In genomic region chr5:607541-608285, GRCh38 we compare ENCODE assay signal across 1 cellular context.
TF ChIP-seq lines count a peak whose summit lies in the region.

No MANE protein-coding gene starts in this region.

TF ChIP-seq in HepG2, 621 proteins besides CTCF, POLR2A, EP300 and RAD21 (continued from another document):
- TF ChIP-seq ZBTB10 (CRISPR knock-in tag; IDR thresholded peaks at IDR 0.05; ENCODE audit: borderline replicate concordance) (no peak), ZNF629 (CRISPR knock-in tag; conservative IDR thresholded peaks at IDR 0.05) (no peak), HES4 (CRISPR knock-in tag; IDR thresholded peaks at IDR 0.05; ENCODE audit: borderline replicate concordance) (0 out of 2 replicates have a peak, but pooled peaks have one; percentile 18), IRF9 (CRISPR knock-in tag; IDR thresholded peaks at IDR 0.05; ENCODE audit: borderline replicate concordance) (no peak), PCBP2 (optimal IDR thresholded peaks at IDR 0.05; ENCODE audit: low read depth, low read length, poor library complexity, severe bottlenecking) (no peak), ZNF776 (CRISPR knock-in tag; IDR thresholded peaks at IDR 0.05) (no peak), TAF15 (IDR thresholded peaks at IDR 0.05; ENCODE audit: low read depth, low read length, poor library complexity, severe bottlenecking) (no peak), ZSCAN22 (CRISPR knock-in tag; IDR thresholded peaks at IDR 0.05) (no peak), SOX13 (IDR thresholded peaks at IDR 0.05) (no peak), SOX13 (CRISPR knock-in tag; conservative IDR thresholded peaks at IDR 0.05 in 1 of 2, IDR thresholded peaks at IDR 0.05 in 1 of 2) (0 out of 4 replicates have a peak, but pooled peaks of 1 of the 2 experiments have one; percentile 13), ELK4 (CRISPR knock-in tag; IDR thresholded peaks at IDR 0.05; ENCODE audit: borderline replicate concordance) (no peak), TEAD2 (CRISPR knock-in tag; IDR thresholded peaks at IDR 0.05) (no peak), AGO1 (IDR thresholded peaks at IDR 0.05; ENCODE audit: low read depth, low read length, poor library complexity, severe bottlenecking) (peak; percentile 27), ZNF772 (CRISPR knock-in tag; IDR thresholded peaks at IDR 0.05) (no peak), ZBTB4 (CRISPR knock-in tag; IDR thresholded peaks at IDR 0.05; ENCODE audit: borderline replicate concordance) (no peak)
TF ChIP-seq in HepG2: peak in this region for 14.
